37 cellular contexts compared by ENCODE assay signal in the genomic region with DNA sequence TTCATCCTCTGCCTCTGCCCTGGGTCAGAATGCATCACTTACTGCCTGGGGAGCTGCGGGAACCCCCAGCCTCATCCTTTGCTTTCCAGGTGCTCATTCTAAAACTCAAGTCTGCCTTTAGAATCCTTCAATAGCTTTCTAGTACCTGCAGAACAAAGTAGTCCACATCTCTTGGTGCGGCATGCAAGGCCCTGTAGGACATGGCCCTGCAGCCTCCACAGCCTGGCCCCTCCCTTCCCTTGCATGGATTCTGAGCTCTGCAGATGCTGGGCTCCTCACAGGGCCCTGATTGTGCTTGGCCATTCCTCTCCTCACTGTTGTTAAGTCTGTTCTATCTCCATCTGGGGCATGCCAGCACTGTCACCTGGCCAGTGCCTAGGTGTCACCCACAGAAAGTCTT.
"Had no signal": no experiment of that assay in that cellular context is flagged by ENCODE, and none has a peak within 500 bp of the region (broad histone marks: within the 10 kb centered on the region; RNA-seq: fewer than 3 reads in every experiment).

No MANE protein-coding gene starts in this region.

- DNase-seq: activated CD4-positive, alpha-beta memory T cell treated with anti-CD3 and anti-CD28 coated beads for 36 hours; activated CD4-positive, alpha-beta T cell treated with anti-CD3 and anti-CD28 coated beads for 36 hours; activated CD4-positive, alpha-beta T cell treated with anti-CD3 and anti-CD28 coated beads, Interleukin-2, amount 10 ng/mL, durations not matched to agents 24 days and 14 days; activated CD4-positive, CD25-positive, alpha-beta regulatory T cell; activated CD4-positive, CD25-positive, alpha-beta regulatory T cell treated with anti-CD3 and anti-CD28 coated beads, Interleukin-2, amount 50 U/mL, for 72 hours; activated CD8-positive, alpha-beta memory T cell treated with anti-CD3 and anti-CD28 coated beads, Interleukin-2, amount 10 ng/mL, durations not matched to agents 7 days and 5 days; activated CD8-positive, alpha-beta memory T cell treated with anti-CD3 and anti-CD28 coated beads, Interleukin-2, amount 50 U/mL, for 4 hours; activated CD8-positive, alpha-beta T cell treated with anti-CD3 and anti-CD28 coated beads, Interleukin-2, amount 10 ng/mL, durations not matched to agents 7 days and 5 days; activated effector memory CD4-positive, alpha-beta T cell treated with anti-CD3 and anti-CD28 coated beads, Interleukin-2, amount 50 U/mL, for 16 hours; activated naive CD4-positive, alpha-beta T cell treated with anti-CD3 and anti-CD28 coated beads for 36 hours; activated naive CD8-positive, alpha-beta T cell treated with anti-CD3 and anti-CD28 coated beads for 36 hours; activated naive CD8-positive, alpha-beta T cell treated with anti-CD3 and anti-CD28 coated beads, Interleukin-2, amount 50 U/mL, for 24 hours; activated T-cell treated with anti-CD3 and anti-CD28 coated beads, Interleukin-2, amount 50 U/mL, for 1 hour; activated T-cell treated with anti-CD3 and anti-CD28 coated beads, Interleukin-2, amount 50 U/mL, for 48 hours; adrenal gland; amygdala; aorta; body of pancreas; caudate nucleus; cortex of kidney; dermis blood vessel endothelial cell; effector CD4-positive, alpha-beta T cell; effector memory CD8-positive, alpha-beta T cell; erythroblast; esophagus squamous epithelium; foreskin melanocyte; head of caudate nucleus; T-helper 1 cell; T-helper 17 cell; T1000; WERI-Rb-1 had no signal

- H3K27me3 ChIP-seq: adrenal gland, body of pancreas, esophagus squamous epithelium, gastroesophageal sphincter had no signal

- H3K27ac Mint-ChIP-seq: activated CD4-positive, alpha-beta memory T cell treated with anti-CD3 and anti-CD28 coated beads for 36 hours; activated CD4-positive, alpha-beta T cell treated with anti-CD3 and anti-CD28 coated beads for 36 hours; activated CD4-positive, alpha-beta T cell treated with anti-CD3 and anti-CD28 coated beads, Interleukin-2, amount 10 ng/mL, durations not matched to agents 24 days and 14 days; activated CD8-positive, alpha-beta memory T cell treated with anti-CD3 and anti-CD28 coated beads, Interleukin-2, amount 10 ng/mL, durations not matched to agents 7 days and 5 days; activated CD8-positive, alpha-beta T cell treated with anti-CD3 and anti-CD28 coated beads, Interleukin-2, amount 10 ng/mL, durations not matched to agents 7 days and 5 days; activated naive CD4-positive, alpha-beta T cell treated with anti-CD3 and anti-CD28 coated beads for 36 hours; activated naive CD4-positive, alpha-beta T cell treated with anti-CD3 and anti-CD28 coated beads, Interleukin-2, amount 50 U/mL, for 24 hours; activated naive CD8-positive, alpha-beta T cell treated with anti-CD3 and anti-CD28 coated beads for 36 hours; activated naive CD8-positive, alpha-beta T cell treated with anti-CD3 and anti-CD28 coated beads, Interleukin-2, amount 50 U/mL, for 24 hours; activated T-helper 1 cell treated with anti-CD3 and anti-CD28 coated beads, Interleukin-12 subunit alpha, Interleukin-12 subunit beta, Interleukin-2, Interleukin-4 antibody, amounts not matched to agents 30 ng/mL and 10 ng/mL and 1 ng/mL, durations not matched to agents 14 hours and 24 hours and 36 hours; activated T-helper 2 cell treated with anti-CD3 and anti-CD28 coated beads, Interferon-gamma antibody, Interleukin-2, Interleukin-4, amounts not matched to agents 10 μg/mL and 5 μg/mL and 100 μg/mL, durations not matched to agents 14 hours and 24 hours and 36 hours; effector memory CD8-positive, alpha-beta T cell; T-helper 17 cell; T-helper 2 cell treated with Interferon-gamma antibody and Interleukin-4, amounts not matched to agents 5 μg/mL and 100 μg/mL, for 36 hours had no signal

- H3K4me3 Mint-ChIP-seq: activated CD4-positive, alpha-beta memory T cell treated with anti-CD3 and anti-CD28 coated beads for 36 hours; activated CD4-positive, alpha-beta T cell treated with anti-CD3 and anti-CD28 coated beads for 36 hours; activated CD4-positive, alpha-beta T cell treated with anti-CD3 and anti-CD28 coated beads, Interleukin-2, amount 10 ng/mL, durations not matched to agents 24 days and 14 days; activated CD8-positive, alpha-beta memory T cell treated with anti-CD3 and anti-CD28 coated beads, Interleukin-2, amount 10 ng/mL, durations not matched to agents 7 days and 5 days; activated CD8-positive, alpha-beta T cell treated with anti-CD3 and anti-CD28 coated beads, Interleukin-2, amount 10 ng/mL, durations not matched to agents 7 days and 5 days; activated naive CD4-positive, alpha-beta T cell treated with anti-CD3 and anti-CD28 coated beads for 36 hours; activated naive CD4-positive, alpha-beta T cell treated with anti-CD3 and anti-CD28 coated beads, Interleukin-2, amount 50 U/mL, for 24 hours; activated naive CD8-positive, alpha-beta T cell treated with anti-CD3 and anti-CD28 coated beads for 36 hours; activated naive CD8-positive, alpha-beta T cell treated with anti-CD3 and anti-CD28 coated beads, Interleukin-2, amount 50 U/mL, for 24 hours; activated T-helper 1 cell treated with anti-CD3 and anti-CD28 coated beads, Interleukin-12 subunit alpha, Interleukin-12 subunit beta, Interleukin-2, Interleukin-4 antibody, amounts not matched to agents 30 ng/mL and 10 ng/mL and 1 ng/mL, durations not matched to agents 14 hours and 24 hours and 36 hours; effector memory CD8-positive, alpha-beta T cell; T-helper 17 cell; T-helper 2 cell treated with Interferon-gamma antibody and Interleukin-4, amounts not matched to agents 5 μg/mL and 100 μg/mL, for 36 hours had no signal

- H3K36me3 ChIP-seq: adrenal gland, esophagus squamous epithelium, gastroesophageal sphincter had no signal

- H3K9me3 Mint-ChIP-seq: activated CD4-positive, alpha-beta memory T cell treated with anti-CD3 and anti-CD28 coated beads for 36 hours; activated CD4-positive, alpha-beta T cell treated with anti-CD3 and anti-CD28 coated beads, Interleukin-2, amount 10 ng/mL, durations not matched to agents 24 days and 14 days; activated naive CD4-positive, alpha-beta T cell treated with anti-CD3 and anti-CD28 coated beads for 36 hours; activated naive CD4-positive, alpha-beta T cell treated with anti-CD3 and anti-CD28 coated beads, Interleukin-2, amount 50 U/mL, for 24 hours; activated naive CD8-positive, alpha-beta T cell treated with anti-CD3 and anti-CD28 coated beads for 36 hours; activated naive CD8-positive, alpha-beta T cell treated with anti-CD3 and anti-CD28 coated beads, Interleukin-2, amount 50 U/mL, for 24 hours; activated T-helper 1 cell treated with anti-CD3 and anti-CD28 coated beads, Interleukin-12 subunit alpha, Interleukin-12 subunit beta, Interleukin-2, Interleukin-4 antibody, amounts not matched to agents 30 ng/mL and 10 ng/mL and 1 ng/mL, durations not matched to agents 14 hours and 24 hours and 36 hours; T-helper 2 cell treated with Interferon-gamma antibody and Interleukin-4, amounts not matched to agents 5 μg/mL and 100 μg/mL, for 36 hours had no signal

- H3K27ac ChIP-seq: adrenal gland, body of pancreas, esophagus squamous epithelium, gastroesophageal sphincter, WERI-Rb-1 had no signal

- H3K4me3 ChIP-seq: adrenal gland, body of pancreas, esophagus squamous epithelium, gastroesophageal sphincter had no signal

- H3K4me1 Mint-ChIP-seq: activated CD4-positive, alpha-beta T cell treated with anti-CD3 and anti-CD28 coated beads for 36 hours; activated CD4-positive, alpha-beta T cell treated with anti-CD3 and anti-CD28 coated beads, Interleukin-2, amount 10 ng/mL, durations not matched to agents 24 days and 14 days; activated CD8-positive, alpha-beta memory T cell treated with anti-CD3 and anti-CD28 coated beads, Interleukin-2, amount 10 ng/mL, durations not matched to agents 7 days and 5 days; activated naive CD4-positive, alpha-beta T cell treated with anti-CD3 and anti-CD28 coated beads, Interleukin-2, amount 50 U/mL, for 24 hours; activated naive CD8-positive, alpha-beta T cell treated with anti-CD3 and anti-CD28 coated beads for 36 hours; activated naive CD8-positive, alpha-beta T cell treated with anti-CD3 and anti-CD28 coated beads, Interleukin-2, amount 50 U/mL, for 24 hours; T-helper 17 cell had no signal

- H3K36me3 Mint-ChIP-seq: activated CD4-positive, alpha-beta memory T cell treated with anti-CD3 and anti-CD28 coated beads for 36 hours; activated CD8-positive, alpha-beta memory T cell treated with anti-CD3 and anti-CD28 coated beads, Interleukin-2, amount 10 ng/mL, durations not matched to agents 7 days and 5 days; activated naive CD4-positive, alpha-beta T cell treated with anti-CD3 and anti-CD28 coated beads, Interleukin-2, amount 50 U/mL, for 24 hours; activated naive CD8-positive, alpha-beta T cell treated with anti-CD3 and anti-CD28 coated beads for 36 hours had no signal

- ATAC-seq: activated CD4-positive, alpha-beta T cell treated with anti-CD3 and anti-CD28 coated beads for 36 hours; activated CD8-positive, alpha-beta memory T cell treated with anti-CD3 and anti-CD28 coated beads, Interleukin-2, amount 10 ng/mL, durations not matched to agents 7 days and 5 days; activated CD8-positive, alpha-beta T cell treated with anti-CD3 and anti-CD28 coated beads, Interleukin-2, amount 10 ng/mL, durations not matched to agents 7 days and 5 days; activated naive CD8-positive, alpha-beta T cell treated with anti-CD3 and anti-CD28 coated beads, Interleukin-2, amount 50 U/mL, for 24 hours; body of pancreas; effector memory CD8-positive, alpha-beta T cell; gastroesophageal sphincter; T-helper 17 cell had no signal

- H3K27me3 Mint-ChIP-seq: activated CD4-positive, alpha-beta T cell treated with anti-CD3 and anti-CD28 coated beads for 36 hours; activated CD4-positive, alpha-beta T cell treated with anti-CD3 and anti-CD28 coated beads, Interleukin-2, amount 10 ng/mL, durations not matched to agents 24 days and 14 days; activated CD8-positive, alpha-beta memory T cell treated with anti-CD3 and anti-CD28 coated beads, Interleukin-2, amount 10 ng/mL, durations not matched to agents 7 days and 5 days; activated naive CD4-positive, alpha-beta T cell treated with anti-CD3 and anti-CD28 coated beads, Interleukin-2, amount 50 U/mL, for 24 hours; activated naive CD8-positive, alpha-beta T cell treated with anti-CD3 and anti-CD28 coated beads for 36 hours; activated naive CD8-positive, alpha-beta T cell treated with anti-CD3 and anti-CD28 coated beads, Interleukin-2, amount 50 U/mL, for 24 hours; effector memory CD8-positive, alpha-beta T cell had no signal

- H3K9me3 ChIP-seq: adrenal gland, body of pancreas, esophagus squamous epithelium, gastroesophageal sphincter had no signal

- H3K4me1 ChIP-seq: adrenal gland, body of pancreas, esophagus squamous epithelium, gastroesophageal sphincter had no signal

- FAIRE-seq: colon had no signal
